In the genomic region with DNA sequence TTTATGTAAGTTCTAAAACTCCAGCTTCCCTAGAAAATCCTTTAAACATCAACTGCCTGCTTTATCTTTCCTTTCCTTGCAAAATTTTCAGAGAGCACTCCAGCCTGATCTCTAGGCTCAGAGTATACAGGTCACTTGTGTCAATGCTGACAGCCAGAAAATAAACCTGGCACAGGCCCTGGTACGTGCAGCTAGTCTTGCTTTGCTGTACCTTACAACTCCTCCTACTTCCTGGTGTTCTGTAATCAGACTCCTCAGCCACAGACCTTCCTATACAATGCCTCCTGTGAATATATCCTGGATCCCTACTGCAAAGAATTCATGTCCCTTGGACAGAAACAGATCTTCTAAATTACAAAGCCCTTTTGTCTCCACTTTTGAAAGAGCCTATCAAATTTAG, we compare ENCODE assay signal across 8 cellular contexts. TPM values are rescaled to one million over a fixed set of nuclear protein-coding genes. Genes with fewer than 3 reads are reported as not detected.
DNase-seq lines count a peak whose midpoint lies in the region; ATAC-seq and TF ChIP-seq lines count a peak whose summit lies in the region.

No MANE protein-coding gene starts in this region.

- WGBS in aorta, 2 donors, result 29 to 31% methylated on average over 1 of the region's 1 CpG

- no peak overlapping the region for H3K27ac ChIP-seq in aorta (ENCODE audit: low read depth in 1 of 2, low read length in 2 of 2)

- H3K4me1 ChIP-seq in aorta (ENCODE audit: control insufficient read depth in 1 of 2, insufficient read depth in 2 of 2, low read length in 2 of 2), result no peaks in the 10 kb centered on the region

- no peaks in the 10 kb centered on the region for H3K36me3 Mint-ChIP-seq in stimulated activated naive CD8-positive, alpha-beta T cell treated with anti-CD3 and anti-CD28 coated beads, Interleukin-15, Interleukin-2, amounts not matched to agents 100 ng/mL and 50 ng/mL, for 24 hours (ENCODE audit: low read depth)

- no peak for TF ChIP-seq CTCF in epithelial cell of esophagus (IDR thresholded peaks at IDR 0.05; ENCODE audit: insufficient read depth, low read depth, low read length, missing control alignments)
- no peak for TF ChIP-seq CTCF in foreskin fibroblast (IDR thresholded peaks at IDR 0.05; ENCODE audit: low read depth, low read length)

- H3K9me3 ChIP-seq in aorta (ENCODE audit: control insufficient read depth, low read length), result no peaks in the 10 kb centered on the region

- H3K4me3 ChIP-seq in epithelial cell of esophagus (ENCODE audit: low read length) (no peak overlapping the region), foreskin fibroblast (ENCODE audit: low read depth in 1 of 2, low read length in 2 of 2) (no peak overlapping the region), aorta (ENCODE audit: low read length in 2 of 2) (no peak overlapping the region)

- H3K9me3 Mint-ChIP-seq in stimulated activated naive CD8-positive, alpha-beta T cell treated with anti-CD3 and anti-CD28 coated beads, Interleukin-15, Interleukin-2, amounts not matched to agents 100 ng/mL and 50 ng/mL, for 24 hours, result no peaks in the 10 kb centered on the region

- intact Hi-C loops in aorta (cut with DNase I), result no loop called here

- no peaks in the 10 kb centered on the region for H3K27me3 Mint-ChIP-seq in stimulated activated naive CD8-positive, alpha-beta T cell treated with anti-CD3 and anti-CD28 coated beads, Interleukin-15, Interleukin-2, amounts not matched to agents 100 ng/mL and 50 ng/mL, for 24 hours

- H3K4me1 Mint-ChIP-seq in stimulated activated naive CD8-positive, alpha-beta T cell treated with anti-CD3 and anti-CD28 coated beads, Interleukin-15, Interleukin-2, amounts not matched to agents 100 ng/mL and 50 ng/mL, for 24 hours (ENCODE audit: low read depth), result peaks cover 56% of the 10 kb centered on the region

- no peaks in the 10 kb centered on the region for H3K36me3 ChIP-seq in aorta (ENCODE audit: control insufficient read depth in 1 of 2, insufficient read depth in 2 of 2, low read length in 1 of 2)

- ATAC-seq in GM18508 (IDR thresholded peaks at IDR 0.05; ENCODE audit: insufficient read depth, unreplicated experiment) (peak; percentile 36), HG03066 (IDR thresholded peaks at IDR 0.05; ENCODE audit: low read depth, unreplicated experiment) (peak; percentile 37), HG03135 (IDR thresholded peaks at IDR 0.05; ENCODE audit: unreplicated experiment) (no peak), aorta (ENCODE audit: low FRiP score) (no peak)

- H3K27me3 ChIP-seq in aorta (ENCODE audit: control insufficient read depth in 1 of 2, insufficient read depth in 2 of 2, low read length in 1 of 2), result no peaks in the 10 kb centered on the region

- DNase-seq in RPMI8226 (peak; percentile 82), epithelial cell of esophagus (ENCODE audit: low read depth) (peak; percentile 74), foreskin fibroblast (no peak), aorta (no peak)

- H3K27ac Mint-ChIP-seq in stimulated activated naive CD8-positive, alpha-beta T cell treated with anti-CD3 and anti-CD28 coated beads, Interleukin-15, Interleukin-2, amounts not matched to agents 100 ng/mL and 50 ng/mL, for 24 hours, result peak overlapping the region; percentile 93

- peak overlapping the region; percentile 37 for H3K4me3 Mint-ChIP-seq in stimulated activated naive CD8-positive, alpha-beta T cell treated with anti-CD3 and anti-CD28 coated beads, Interleukin-15, Interleukin-2, amounts not matched to agents 100 ng/mL and 50 ng/mL, for 24 hours

RNA-seq across cellular contexts. Expression of a gene that starts 24.2 kb away (rescaled TPM):
- 100 to 1,000 TPM; 106 to 116 TPM for total RNA-seq in aorta
- 10 to 100 TPM; 42.1 to 52.5 TPM for polyA plus RNA-seq in aorta

RNA-seq across cellular contexts. Expression of a gene that starts 53.7 kb away (rescaled TPM):
- total RNA-seq in aorta, result 1 to 10 TPM in 1 of 2 donors, under 1 TPM in 1; 0.42 to 2.2 TPM
- polyA plus RNA-seq in aorta, result not detected

Comparison
In these comparisons a context has a peak if more than half of its experiments do, and no peak if none do; other contexts are left out.
1. ATAC-seq: peak in GM18508 (single experiment) and HG03066 (single experiment); none in HG03135 (single experiment) and aorta (single experiment).
2. DNase-seq: peak in RPMI8226 (single experiment) and epithelial cell of esophagus (single experiment); none in foreskin fibroblast (0 of 2) and aorta (0 of 2).